Comparison of ENCODE assay signal across 9 cellular contexts in genomic region chr2:170235860-170236638, GRCh38. TPM values are rescaled to one million over a fixed set of nuclear protein-coding genes. Genes with fewer than 3 reads are reported as not detected.
DNase-seq lines count a peak whose midpoint lies in the region; ATAC-seq lines count a peak whose summit lies in the region.
"Had no signal": no experiment of that assay in that cellular context is flagged by ENCODE, and none has a peak within 500 bp of the region (broad histone marks: within the 10 kb centered on the region; RNA-seq: fewer than 3 reads in every experiment).

No MANE protein-coding gene starts in this region.

- no peaks in the 10 kb centered on the region for H3K36me3 Mint-ChIP-seq in activated naive CD8-positive, alpha-beta T cell treated with anti-CD3 and anti-CD28 coated beads for 36 hours

- H3K9me3 Mint-ChIP-seq in activated naive CD8-positive, alpha-beta T cell treated with anti-CD3 and anti-CD28 coated beads for 36 hours = no peaks in the 10 kb centered on the region

- peaks cover 20% of the 10 kb centered on the region for H3K27me3 Mint-ChIP-seq in activated naive CD8-positive, alpha-beta T cell treated with anti-CD3 and anti-CD28 coated beads for 36 hours

- no peaks in the 10 kb centered on the region for H3K27me3 ChIP-seq in H7 (ENCODE audit: control insufficient read depth, insufficient read depth, low read length)

- DNase-seq in D341Med (ENCODE audit: low spot score) = peak; percentile 51
- peak; percentile 79 for DNase-seq in H7
- DNase-seq in NCI-H226 = peak; percentile 21
- DNase-seq in activated naive CD8-positive, alpha-beta T cell treated with anti-CD3 and anti-CD28 coated beads for 36 hours = peak; percentile 3
- DNase-seq in iris pigment epithelial cell (ENCODE audit: low read depth) = peak; percentile 41
- no peak for DNase-seq in NK-92 treated with Interleukin-12 subunit alpha and Interleukin-12 subunit beta, amount 100 ng/mL, for 24 hours (lab: John Stamatoyannopoulos, UW)

- H3K4me3 Mint-ChIP-seq in activated naive CD8-positive, alpha-beta T cell treated with anti-CD3 and anti-CD28 coated beads for 36 hours = no peak overlapping the region

- ATAC-seq in GM19397 (IDR thresholded peaks at IDR 0.05; ENCODE audit: unreplicated experiment) (no peak), HG03039 (IDR thresholded peaks at IDR 0.05; ENCODE audit: unreplicated experiment) (no peak)

- H3K4me3 ChIP-seq in H7 (ENCODE audit: insufficient read depth, low read depth, low read length) = no peak overlapping the region
- H3K4me3 ChIP-seq: psoas muscle had no signal

- H3K4me1 Mint-ChIP-seq in activated naive CD8-positive, alpha-beta T cell treated with anti-CD3 and anti-CD28 coated beads for 36 hours = no peaks in the 10 kb centered on the region

- H3K36me3 ChIP-seq in H7 (replicated peaks; ENCODE audit: control insufficient read depth, insufficient read depth, low read length) = no peaks in the 10 kb centered on the region

- H3K27ac Mint-ChIP-seq in activated naive CD8-positive, alpha-beta T cell treated with anti-CD3 and anti-CD28 coated beads for 36 hours = no peak overlapping the region

RNA-seq across cellular contexts. Expression of gene MYO3B, which starts 58.1 kb away (rescaled TPM):
- 0.35 and 0.41 TPM in 2 replicates for total RNA-seq in H7 (2014; rRNA removed; shearing (Covaris generic))
- total RNA-seq in activated naive CD8-positive, alpha-beta T cell treated with anti-CD3 and anti-CD28 coated beads for 36 hours = under 1 TPM; 0.04 to 0.08 TPM
